6 cellular contexts compared by ENCODE assay signal in the genomic region with DNA sequence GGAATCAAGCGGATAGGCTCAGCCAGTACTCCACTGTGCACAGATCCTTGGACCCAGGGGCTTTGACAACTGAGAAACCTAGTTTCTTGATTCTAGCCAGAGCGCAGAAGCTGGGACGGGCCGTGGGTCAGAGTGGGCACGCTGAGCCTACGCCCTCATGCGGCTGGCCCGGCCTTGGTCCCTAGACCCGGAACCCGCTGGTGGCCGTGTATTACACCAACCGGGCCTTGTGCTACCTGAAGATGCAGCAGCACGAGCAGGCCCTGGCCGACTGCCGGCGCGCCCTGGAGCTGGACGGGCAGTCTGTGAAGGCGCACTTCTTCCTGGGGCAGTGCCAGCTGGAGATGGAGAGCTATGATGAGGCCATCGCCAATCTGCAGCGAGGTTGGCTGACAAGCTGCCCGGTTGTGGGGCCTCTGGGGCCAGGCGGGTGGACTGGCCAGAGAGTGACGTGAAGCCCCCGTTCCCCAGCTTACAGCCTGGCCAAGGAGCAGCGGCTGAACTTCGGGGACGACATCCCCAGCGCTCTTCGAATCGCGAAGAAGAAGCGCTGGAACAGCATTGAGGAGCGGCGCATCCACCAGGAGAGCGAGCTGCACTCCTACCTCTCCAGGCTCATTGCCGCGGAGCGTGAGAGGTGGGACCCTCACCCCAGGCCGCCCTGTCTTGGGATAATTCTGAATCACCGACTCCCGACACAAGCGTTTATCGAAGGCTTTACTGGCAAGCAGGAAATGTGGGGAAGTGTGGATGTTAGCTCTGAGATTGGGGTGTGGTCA. TPM values are rescaled to one million over a fixed set of nuclear protein-coding genes. Genes with fewer than 3 reads are reported as not detected.
DNase-seq lines count a peak whose midpoint lies in the region; ATAC-seq and TF ChIP-seq lines count a peak whose summit lies in the region.

No MANE protein-coding gene starts in this region.

- H3K27ac ChIP-seq in DND-41 (ENCODE audit: low read length) (peak overlapping the region; percentile 76), endodermal cell (ENCODE audit: low read depth, low read length) (peak overlapping the region; percentile 17), skeletal muscle tissue (ENCODE audit: low read depth, low read length) (peak overlapping the region; percentile 79)

- H4K20me1 ChIP-seq in DND-41 (ENCODE audit: insufficient read depth, low read length) = peaks cover 47% of the 10 kb centered on the region

- peak overlapping the region; percentile 73 for H3K4me3 Mint-ChIP-seq in endodermal cell

- peaks cover 37% of the 10 kb centered on the region for H3K79me2 ChIP-seq in DND-41 (ENCODE audit: insufficient read depth, low read length)

- peak overlapping the region; percentile 82 for H3K9ac ChIP-seq in DND-41 (ENCODE audit: low read depth, low read length)
- H3K9ac ChIP-seq in endodermal cell (ENCODE audit: extremely low read depth, low read length, poor library complexity, severe bottlenecking) = peak overlapping the region; percentile 76
- H3K9ac ChIP-seq in skeletal muscle tissue (ENCODE audit: low read depth in 1 of 3, low read length in 3 of 3) = peak overlapping the region; percentile 86 to 93 (median 88)

- H3K9me3 Mint-ChIP-seq in endodermal cell = no peaks in the 10 kb centered on the region

- peaks cover 17% of the 10 kb centered on the region for H3K4me1 Mint-ChIP-seq in endodermal cell

- H3K27me3 Mint-ChIP-seq in endodermal cell (ENCODE audit: insufficient read depth) = no peaks in the 10 kb centered on the region

- H3K9me3 ChIP-seq in DND-41 (ENCODE audit: insufficient read depth, low read length, severe bottlenecking) = no peaks in the 10 kb centered on the region
- H3K9me3 ChIP-seq in endodermal cell (ENCODE audit: control insufficient read depth, low read length) = no peaks in the 10 kb centered on the region
- no peaks in the 10 kb centered on the region for H3K9me3 ChIP-seq in skeletal muscle tissue (ENCODE audit: control insufficient read depth in 3 of 3, low read length in 3 of 3)

- H3K4me3 ChIP-seq in DND-41 (ENCODE audit: low read depth in 1 of 2, low read length in 2 of 2) = peak overlapping the region; percentile 42 to 98; a peak in 3 of 4 replicates
- H3K4me3 ChIP-seq in endodermal cell (ENCODE audit: low read length) = peak overlapping the region; percentile 91
- H3K4me3 ChIP-seq in skeletal muscle tissue (ENCODE audit: low read length in 3 of 3) = peak overlapping the region; percentile 81 to 86 (median 85)

- H3K36me3 Mint-ChIP-seq in endodermal cell (ENCODE audit: low read depth) = peaks cover 28% of the 10 kb centered on the region

- peak overlapping the region; percentile 48 for H3K27ac Mint-ChIP-seq in endodermal cell

- 64 to 76% methylated on average over 35 to 44 of the region's 44 CpGs for WGBS in endodermal cell (ENCODE audit: insufficient coverage in 1 of 2, insufficient read length in 1 of 2), 2 experiments

- DNase-seq in DND-41 (no peak), MV-4-11 (lab: John Stamatoyannopoulos, UW) (peak; percentile 53), endodermal cell (peak; percentile 73), NCI-H510A (lab: John Stamatoyannopoulos, UW) (no peak)

- no peak for ATAC-seq in DND-41 (ENCODE audit: insufficient read depth, low read depth)
- no peak for ATAC-seq in GM18511 (IDR thresholded peaks at IDR 0.05; ENCODE audit: unreplicated experiment)

- H3K4me1 ChIP-seq in DND-41 (ENCODE audit: insufficient read depth, low read length) (peaks cover 66% of the 10 kb centered on the region), endodermal cell (ENCODE audit: control insufficient read depth, insufficient read depth, low read length) (peaks cover 18% of the 10 kb centered on the region), skeletal muscle tissue (ENCODE audit: control insufficient read depth in 3 of 3, insufficient read depth in 3 of 3, low read length in 3 of 3) (peaks cover 47 to 55% (median 50%) of the 10 kb centered on the region in 3 donors)

- H2AFZ ChIP-seq in DND-41 (ENCODE audit: low read depth, low read length) = no peak overlapping the region

- H3K4me2 ChIP-seq in DND-41 (ENCODE audit: insufficient read depth, low read length) = peak overlapping the region; percentile 99

- H3K27me3 ChIP-seq in DND-41 (ENCODE audit: insufficient read depth, low read length, poor library complexity) = no peaks in the 10 kb centered on the region
- H3K27me3 ChIP-seq in endodermal cell (ENCODE audit: control insufficient read depth, insufficient read depth, low read length, poor library complexity, severe bottlenecking) = no peaks in the 10 kb centered on the region
- H3K27me3 ChIP-seq in skeletal muscle tissue (ENCODE audit: control insufficient read depth in 3 of 3, insufficient read depth in 3 of 3, low read length in 3 of 3) = peaks cover 0 to 7% (median 0%) of the 10 kb centered on the region in 3 donors

- TF ChIP-seq CTCF in DND-41 (IDR thresholded peaks at IDR 0.05; ENCODE audit: borderline replicate concordance, extremely low read depth, low read length, poor library complexity, severe bottlenecking) = no peak
- peak; percentile 21 for TF ChIP-seq CTCF in endodermal cell (conservative IDR thresholded peaks at IDR 0.05)

- H3K36me3 ChIP-seq in DND-41 (ENCODE audit: insufficient read depth, low read length) (peaks cover 49% of the 10 kb centered on the region), endodermal cell (ENCODE audit: control insufficient read depth, insufficient read depth, low read length) (peaks cover 30% of the 10 kb centered on the region), skeletal muscle tissue (ENCODE audit: control insufficient read depth in 3 of 3, insufficient read depth in 3 of 3, low read length in 3 of 3) (peaks cover 16 to 23% (median 22%) of the 10 kb centered on the region in 3 donors)

RNA-seq across cellular contexts. Expression of a gene that starts 0.9 kb away (rescaled TPM):
- 100 to 1,000 TPM; 105 to 124 TPM for total RNA-seq in endodermal cell
- 68.0 TPM for polyA plus RNA-seq in endodermal cell (2013, experiment 1 of 2)
- polyA plus RNA-seq in endodermal cell (2013, experiment 2 of 2) = 67.5 TPM
- 87.7 TPM for total RNA-seq in skeletal muscle tissue

RNA-seq across cellular contexts. Expression of a gene that starts 3.0 kb away (rescaled TPM):
- total RNA-seq in endodermal cell = 10 to 100 TPM; 48.8 to 55.6 TPM
- polyA plus RNA-seq in endodermal cell (2013, experiment 1 of 2) = 43.9 TPM
- polyA plus RNA-seq in endodermal cell (2013, experiment 2 of 2) = 39.3 TPM
- 13.0 TPM for total RNA-seq in skeletal muscle tissue

RNA-seq across cellular contexts. Expression of a gene that starts 5.7 kb away (rescaled TPM):
- 1 to 10 TPM; 3.7 to 5.1 TPM for total RNA-seq in endodermal cell
- polyA plus RNA-seq in endodermal cell (2013, experiment 1 of 2) = 4.2 TPM
- 2.2 TPM for polyA plus RNA-seq in endodermal cell (2013, experiment 2 of 2)
- under 0.01 TPM for total RNA-seq in skeletal muscle tissue

RNA-seq across cellular contexts. Expression of a gene that starts 9.0 kb away (rescaled TPM):
- total RNA-seq in endodermal cell (10 to 100 TPM; 20.8 to 21.5 TPM), skeletal muscle tissue (2.1 TPM)
- 13.9 TPM for polyA plus RNA-seq in endodermal cell (2013, experiment 1 of 2)
- polyA plus RNA-seq in endodermal cell (2013, experiment 2 of 2) = 12.5 TPM

RNA-seq across cellular contexts. Expression of a gene that starts 13.2 kb away (rescaled TPM):
- total RNA-seq in endodermal cell (100 to 1,000 TPM; 180 to 193 TPM), skeletal muscle tissue (14.1 TPM)
- 121 TPM for polyA plus RNA-seq in endodermal cell (2013, experiment 1 of 2)
- 103 TPM for polyA plus RNA-seq in endodermal cell (2013, experiment 2 of 2)

Comparison
In these comparisons a context has a peak if more than half of its experiments do, and no peak if none do; other contexts are left out.
1. DNase-seq: peak in MV-4-11 (single experiment) and endodermal cell (single experiment); none in DND-41 (single experiment) and NCI-H510A (single experiment).
2. H3K27ac ChIP-seq: peak in every context shown above with its lines; median percentile 79 in skeletal muscle tissue; 76 in DND-41; 17 in endodermal cell.
3. Peak in every context shown above with its lines, with median percentiles within 50 percentile points of each other: H3K4me3 ChIP-seq and H3K9ac ChIP-seq.